14 cellular contexts compared by ENCODE assay signal in genomic region chr7:38584443-38585210, GRCh38. TPM values are rescaled to one million over a fixed set of nuclear protein-coding genes. Genes with fewer than 3 reads are reported as not detected.
DNase-seq lines count a peak whose midpoint lies in the region; ATAC-seq and TF ChIP-seq lines count a peak whose summit lies in the region.
"Had no signal": no experiment of that assay in that cellular context is flagged by ENCODE, and none has a peak within 500 bp of the region (broad histone marks: within the 10 kb centered on the region; RNA-seq: fewer than 3 reads in every experiment).

No MANE protein-coding gene starts in this region.

- H3K36me3 ChIP-seq in MG63 (no peaks in the 10 kb centered on the region), OCI-LY7 (ENCODE audit: insufficient read depth, low read length) (no peaks in the 10 kb centered on the region)
- H3K36me3 ChIP-seq: uterus had no signal

- no peaks in the 10 kb centered on the region for H3K9me2 ChIP-seq in OCI-LY7 (ENCODE audit: insufficient read depth, low read length)

- no peak overlapping the region for H3K4me2 ChIP-seq in OCI-LY7 (ENCODE audit: low read length)

- H3K9me3 ChIP-seq in MG63, result no peaks in the 10 kb centered on the region
- no peaks in the 10 kb centered on the region for H3K9me3 ChIP-seq in OCI-LY7 (ENCODE audit: low read length)
- H3K9me3 ChIP-seq: uterus had no signal

- no peak overlapping the region for H2AFZ ChIP-seq in OCI-LY7 (ENCODE audit: low read length)

- BruUV-seq in OCI-LY7 (replicated peaks; lab: Mats Ljungman, UMichigan), result no TSS peak

- H3K4me1 ChIP-seq in OCI-LY7 (ENCODE audit: insufficient read depth, low read length, poor library complexity, severe bottlenecking), result no peaks in the 10 kb centered on the region
- H3K4me1 ChIP-seq: uterus had no signal

- DNase-seq in COLO829 (ENCODE audit: low spot score) (peak; percentile 18), MG63 (peak; percentile 52), dedifferentiated amniotic fluid mesenchymal stem cell (ENCODE audit: extremely low spot score) (peak; percentile 57), non-pigmented ciliary epithelial cell (ENCODE audit: low read depth) (peak; percentile 6), posterior vena cava (ENCODE audit: low spot score) (no peak), OCI-LY7 (ENCODE audit: low spot score) (no peak)
- DNase-seq: CD4-positive, alpha-beta memory T cell; naive B cell; NCI-H345; RPMI8226; uterus had no signal

- no peaks in the 10 kb centered on the region for H4K20me1 ChIP-seq in OCI-LY7 (ENCODE audit: insufficient read depth, low read length)

- H3K4me3 ChIP-seq in MG63 (no peak overlapping the region), OCI-LY7 (ENCODE audit: low read depth, low read length, poor library complexity, severe bottlenecking) (no peak overlapping the region)
- H3K4me3 ChIP-seq: skin epidermis, uterus had no signal

- TF ChIP-seq CTCF in OCI-LY7 (conservative IDR thresholded peaks at IDR 0.05; ENCODE audit: low read length), result no peak

- no peak overlapping the region for H3K27ac ChIP-seq in OCI-LY7 (ENCODE audit: low read depth, low read length, poor library complexity, severe bottlenecking)
- H3K27ac ChIP-seq: skin epidermis, uterus had no signal

- no peak for ATAC-seq in HG03520 (IDR thresholded peaks at IDR 0.05; ENCODE audit: unreplicated experiment)
- no peak for ATAC-seq in HG02870 (IDR thresholded peaks at IDR 0.05; ENCODE audit: unreplicated experiment)

- POLR2A ChIA-PET in OCI-LY7 (lab: Charles Lee), result no interaction called here

- CTCF ChIA-PET in OCI-LY7 (lab: Charles Lee; ENCODE audit: unreplicated experiment), result no interaction called here

- no peaks in the 10 kb centered on the region for H3K27me3 ChIP-seq in MG63
- H3K27me3 ChIP-seq: uterus had no signal

- intact Hi-C loops in posterior vena cava (cut with DNase I) (no loop called here), OCI-LY7 (cut with micrococcal nuclease; ENCODE audit: unreplicated experiment) (no loop called here)

- H3K79me2 ChIP-seq in OCI-LY7 (ENCODE audit: insufficient read depth, low read depth, low read length), result no peaks in the 10 kb centered on the region

RNA-seq across cellular contexts. Expression of gene AMPH, which starts 46.5 kb away (rescaled TPM):
- total RNA-seq in MG63 (2014; rRNA removed; shearing (Covaris generic); ENCODE audit: low replicate concordance), result 1.6 and 2.0 TPM in 2 replicates
- 10 to 100 TPM in 1 of 2 donors, 1 to 10 TPM in 1; 7.3 to 10.0 TPM for total RNA-seq in posterior vena cava
- total RNA-seq in OCI-LY7 (2014; rRNA removed; shearing (Covaris generic)), result not detected in 2 replicates
- total RNA-seq in OCI-LY7 (2022), result not detected in 2 replicates

Comparison
In these comparisons a context has a peak if more than half of its experiments do, and no peak if none do; other contexts are left out.
1. DNase-seq: peak in COLO829 (single experiment), MG63 (single experiment), dedifferentiated amniotic fluid mesenchymal stem cell (single experiment) and non-pigmented ciliary epithelial cell (single experiment); none in posterior vena cava (single experiment) and OCI-LY7 (single experiment).